Comparison of ENCODE assay signal across 10 cellular contexts in the genomic region with DNA sequence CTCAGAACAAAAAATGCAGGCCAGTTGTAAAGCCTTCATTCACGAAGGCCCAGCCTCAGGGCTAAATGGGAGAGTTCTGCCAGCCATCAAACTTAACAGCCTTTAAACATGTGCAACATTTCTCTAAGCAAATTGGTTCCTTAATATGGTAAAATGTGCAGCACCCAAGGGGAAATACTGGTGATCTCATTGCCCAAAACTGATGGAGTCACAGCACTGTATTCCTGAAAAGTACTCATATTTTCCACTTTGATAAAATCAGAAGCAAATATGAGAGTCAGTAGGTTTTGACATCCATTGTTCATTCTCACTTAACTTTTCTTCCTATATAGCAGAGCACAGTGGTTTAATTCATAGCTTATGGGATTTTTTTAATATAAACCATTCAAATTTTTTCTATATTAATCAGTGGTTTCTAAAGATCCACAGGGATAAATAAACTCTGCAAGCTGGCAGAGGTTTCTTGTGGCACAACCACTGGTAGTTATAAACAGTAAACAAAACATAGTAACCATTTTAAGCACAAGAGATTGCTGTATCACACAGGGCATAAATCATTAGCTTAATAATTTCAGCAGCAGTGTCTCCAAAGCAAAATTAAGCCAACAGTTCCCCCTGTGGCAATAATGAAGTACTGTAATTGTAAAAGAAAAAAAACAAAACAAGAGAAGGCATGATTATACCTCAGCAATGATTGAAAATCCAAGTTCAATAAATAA.
DNase-seq lines count a peak whose midpoint lies in the region; ATAC-seq and TF ChIP-seq lines count a peak whose summit lies in the region.
"Had no signal": no experiment of that assay in that cellular context is flagged by ENCODE, and none has a peak within 500 bp of the region (broad histone marks: within the 10 kb centered on the region; RNA-seq: fewer than 3 reads in every experiment).

No MANE protein-coding gene starts in this region.

- H3K9me3 ChIP-seq in parathyroid adenoma (ENCODE audit: control insufficient read depth, low read length): no peaks in the 10 kb centered on the region

- DNase-seq in NCI-H1436 (lab: John Stamatoyannopoulos, UW): peak; percentile 4
- no peak for DNase-seq in NCI-H1436 treated with DMSO at 0.1 percent for 48 hours (lab: John Stamatoyannopoulos, UW)
- DNase-seq in NCI-H1105 (lab: John Stamatoyannopoulos, UW): peak; percentile 34
- DNase-seq in epithelial cell of proximal tubule (ENCODE audit: low read depth): peak; percentile 52
- DNase-seq in activated CD4-positive, alpha-beta memory T cell treated with anti-CD3 and anti-CD28 coated beads, Interleukin-2, amount 10 ng/mL, durations not matched to agents 7 days and 5 days: no peak
- DNase-seq: activated B cell treated with CpG ODN at 0.5 μM for 24 hours; CD4-positive, CD25-positive, alpha-beta regulatory T cell had no signal

- ATAC-seq in HG02852 (IDR thresholded peaks at IDR 0.05; ENCODE audit: unreplicated experiment): no peak
- no peak for ATAC-seq in HG02623 (IDR thresholded peaks at IDR 0.05; ENCODE audit: unreplicated experiment)

- no peaks in the 10 kb centered on the region for H3K27me3 Mint-ChIP-seq in activated CD4-positive, alpha-beta memory T cell treated with anti-CD3 and anti-CD28 coated beads, Interleukin-2, amount 10 ng/mL, durations not matched to agents 7 days and 5 days
- H3K27me3 Mint-ChIP-seq: activated B cell treated with CpG ODN at 0.5 μM for 24 hours; CD4-positive, CD25-positive, alpha-beta regulatory T cell had no signal

- no peaks in the 10 kb centered on the region for H3K27me3 ChIP-seq in parathyroid adenoma (ENCODE audit: control insufficient read depth, insufficient read depth, low read length)

- no peak overlapping the region for H3K9ac ChIP-seq in parathyroid adenoma

- H3K4me3 ChIP-seq in epithelial cell of proximal tubule (ENCODE audit: low read depth, low read length) (no peak overlapping the region), parathyroid adenoma (ENCODE audit: low read depth, low read length) (no peak overlapping the region)

- no peak overlapping the region for H3K4me2 ChIP-seq in parathyroid adenoma (ENCODE audit: low read length)

- CTCF ChIA-PET in activated CD4-positive, alpha-beta memory T cell treated with anti-CD3 and anti-CD28 coated beads, Interleukin-2, amount 10 ng/mL, durations not matched to agents 7 days and 5 days (lab: Charles Lee): no interaction called here

- no peaks in the 10 kb centered on the region for H3K79me2 ChIP-seq in parathyroid adenoma

- TF ChIP-seq CTCF in epithelial cell of proximal tubule (conservative IDR thresholded peaks at IDR 0.05; ENCODE audit: low read depth, low read length) (peak; percentile 66), parathyroid adenoma (IDR thresholded peaks at IDR 0.05) (peak; percentile 8)

- no peak overlapping the region for H3K4me3 Mint-ChIP-seq in activated CD4-positive, alpha-beta memory T cell treated with anti-CD3 and anti-CD28 coated beads, Interleukin-2, amount 10 ng/mL, durations not matched to agents 7 days and 5 days
- H3K4me3 Mint-ChIP-seq: activated B cell treated with CpG ODN at 0.5 μM for 24 hours; CD4-positive, CD25-positive, alpha-beta regulatory T cell had no signal

- no peak overlapping the region for H3K27ac ChIP-seq in parathyroid adenoma

- H3K4me1 ChIP-seq in parathyroid adenoma: no peaks in the 10 kb centered on the region

- H3K27ac Mint-ChIP-seq in activated CD4-positive, alpha-beta memory T cell treated with anti-CD3 and anti-CD28 coated beads, Interleukin-2, amount 10 ng/mL, durations not matched to agents 7 days and 5 days: no peak overlapping the region
- H3K27ac Mint-ChIP-seq: activated B cell treated with CpG ODN at 0.5 μM for 24 hours; CD4-positive, CD25-positive, alpha-beta regulatory T cell had no signal

- no peaks in the 10 kb centered on the region for H3K36me3 ChIP-seq in parathyroid adenoma (ENCODE audit: control insufficient read depth, insufficient read depth, low read length)

- H3K4me1 Mint-ChIP-seq in activated CD4-positive, alpha-beta memory T cell treated with anti-CD3 and anti-CD28 coated beads, Interleukin-2, amount 10 ng/mL, durations not matched to agents 7 days and 5 days: no peaks in the 10 kb centered on the region
- H3K4me1 Mint-ChIP-seq: CD4-positive, CD25-positive, alpha-beta regulatory T cell had no signal

- no peaks in the 10 kb centered on the region for H3K36me3 Mint-ChIP-seq in activated CD4-positive, alpha-beta memory T cell treated with anti-CD3 and anti-CD28 coated beads, Interleukin-2, amount 10 ng/mL, durations not matched to agents 7 days and 5 days (ENCODE audit: low read depth)
- H3K36me3 Mint-ChIP-seq: CD4-positive, CD25-positive, alpha-beta regulatory T cell had no signal

- peaks cover 8% of the 10 kb centered on the region for H3K9me3 Mint-ChIP-seq in activated CD4-positive, alpha-beta memory T cell treated with anti-CD3 and anti-CD28 coated beads, Interleukin-2, amount 10 ng/mL, durations not matched to agents 7 days and 5 days
- H3K9me3 Mint-ChIP-seq: activated B cell treated with CpG ODN at 0.5 μM for 24 hours had no signal

- POLR2A ChIA-PET in activated CD4-positive, alpha-beta memory T cell treated with anti-CD3 and anti-CD28 coated beads, Interleukin-2, amount 10 ng/mL, durations not matched to agents 7 days and 5 days (lab: Charles Lee): no interaction called here

- no peak overlapping the region for H2AFZ ChIP-seq in parathyroid adenoma

Comparison
In these comparisons a context has a peak if more than half of its experiments do, and no peak if none do; other contexts are left out.
1. DNase-seq: peak in NCI-H1436 (single experiment), NCI-H1105 (single experiment) and epithelial cell of proximal tubule (single experiment); none in NCI-H1436 treated with DMSO at 0.1 percent for 48 hours (single experiment) and activated CD4-positive, alpha-beta memory T cell treated with anti-CD3 and anti-CD28 coated beads, Interleukin-2, amount 10 ng/mL, durations not matched to agents 7 days and 5 days (single experiment).